ENCODE assay signal across 17 cellular contexts in the genomic region with DNA sequence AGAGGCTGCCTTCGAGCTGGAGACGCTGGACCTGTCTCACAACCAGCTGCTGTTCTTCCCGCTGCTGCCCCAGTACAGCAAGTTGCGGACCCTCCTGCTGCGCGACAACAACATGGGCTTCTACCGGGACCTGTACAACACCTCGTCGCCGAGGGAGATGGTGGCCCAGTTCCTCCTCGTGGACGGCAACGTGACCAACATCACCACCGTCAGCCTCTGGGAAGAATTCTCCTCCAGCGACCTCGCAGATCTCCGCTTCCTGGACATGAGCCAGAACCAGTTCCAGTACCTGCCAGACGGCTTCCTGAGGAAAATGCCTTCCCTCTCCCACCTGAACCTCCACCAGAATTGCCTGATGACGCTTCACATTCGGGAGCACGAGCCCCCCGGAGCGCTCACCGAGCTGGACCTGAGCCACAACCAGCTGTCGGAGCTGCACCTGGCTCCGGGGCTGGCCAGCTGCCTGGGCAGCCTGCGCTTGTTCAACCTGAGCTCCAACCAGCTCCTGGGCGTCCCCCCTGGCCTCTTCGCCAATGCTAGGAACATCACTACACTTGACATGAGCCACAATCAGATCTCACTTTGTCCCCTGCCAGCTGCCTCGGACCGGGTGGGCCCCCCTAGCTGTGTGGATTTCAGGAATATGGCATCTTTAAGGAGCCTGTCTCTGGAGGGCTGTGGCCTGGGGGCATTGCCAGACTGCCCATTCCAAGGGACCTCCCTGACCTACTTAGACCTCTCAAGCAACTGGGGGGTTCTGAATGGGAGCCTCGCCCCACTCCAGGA. TPM values are rescaled to one million over a fixed set of nuclear protein-coding genes. Genes with fewer than 3 reads are reported as not detected.
DNase-seq lines count a peak whose midpoint lies in the region; ATAC-seq and TF ChIP-seq lines count a peak whose summit lies in the region.
"Had no signal": no experiment of that assay in that cellular context is flagged by ENCODE, and none has a peak within 500 bp of the region (broad histone marks: within the 10 kb centered on the region; RNA-seq: fewer than 3 reads in every experiment).

No MANE protein-coding gene starts in this region.

- TF ChIP-seq POLR2A in vagina (IDR thresholded peaks at IDR 0.05): no peak

- intact Hi-C loops in CD14-positive monocyte (cut with micrococcal nuclease): no loop called here
- intact Hi-C loops in vagina (cut with DNase I): no loop called here

- no peak overlapping the region for H3K4me2 ChIP-seq in osteoblast (ENCODE audit: insufficient read depth, low read length)

- H3K36me3 Mint-ChIP-seq in CD14-positive monocyte: peaks cover 61 to 75% of the 10 kb centered on the region in 2 donors
- no peaks in the 10 kb centered on the region for H3K36me3 Mint-ChIP-seq in type B pancreatic cell

- H3K4me3 Mint-ChIP-seq in CD14-positive monocyte (no peak overlapping the region), type B pancreatic cell (no peak overlapping the region)
- H3K4me3 Mint-ChIP-seq: activated CD4-positive, alpha-beta memory T cell treated with anti-CD3 and anti-CD28 coated beads, Interleukin-2, amount 10 ng/mL, durations not matched to agents 7 days and 5 days; activated T-cell treated with anti-CD3 and anti-CD28 coated beads, Interleukin-2, amount 50 U/mL, for 72 hours; central memory CD8-positive, alpha-beta T cell; endodermal cell had no signal

- H3K79me2 ChIP-seq in osteoblast (ENCODE audit: insufficient read depth, low read length): no peaks in the 10 kb centered on the region

- no peak for TF ChIP-seq CTCF in CD14-positive monocyte (IDR thresholded peaks at IDR 0.05)
- no peak for TF ChIP-seq CTCF in foreskin keratinocyte (conservative IDR thresholded peaks at IDR 0.05)
- TF ChIP-seq CTCF in vagina (IDR thresholded peaks at IDR 0.05): no peak
- no peak for TF ChIP-seq CTCF in osteoblast (IDR thresholded peaks at IDR 0.05; ENCODE audit: extremely low read depth, low read depth, low read length)
- TF ChIP-seq CTCF in type B pancreatic cell (conservative IDR thresholded peaks at IDR 0.05): no peak

- peak; percentile 16 for ATAC-seq in foreskin keratinocyte
- ATAC-seq: activated T-cell treated with anti-CD3 and anti-CD28 coated beads, Interleukin-2, amount 50 U/mL, for 72 hours; left ventricle myocardium superior had no signal

- H3K9me3 Mint-ChIP-seq in CD14-positive monocyte (no peaks in the 10 kb centered on the region), type B pancreatic cell (no peaks in the 10 kb centered on the region)
- H3K9me3 Mint-ChIP-seq: activated CD4-positive, alpha-beta memory T cell treated with anti-CD3 and anti-CD28 coated beads, Interleukin-2, amount 10 ng/mL, durations not matched to agents 7 days and 5 days; activated T-cell treated with anti-CD3 and anti-CD28 coated beads, Interleukin-2, amount 50 U/mL, for 72 hours; central memory CD8-positive, alpha-beta T cell; endodermal cell had no signal

- H3K4me3 ChIP-seq in vagina: no peak overlapping the region
- no peak overlapping the region for H3K4me3 ChIP-seq in osteoblast (ENCODE audit: insufficient read depth, low read length)
- H3K4me3 ChIP-seq: ovary had no signal

- no peaks in the 10 kb centered on the region for H3K27me3 Mint-ChIP-seq in CD14-positive monocyte (ENCODE audit: low read depth in 3 of 3)
- H3K27me3 Mint-ChIP-seq in type B pancreatic cell: no peaks in the 10 kb centered on the region
- H3K27me3 Mint-ChIP-seq: activated CD4-positive, alpha-beta memory T cell treated with anti-CD3 and anti-CD28 coated beads, Interleukin-2, amount 10 ng/mL, durations not matched to agents 7 days and 5 days; central memory CD8-positive, alpha-beta T cell had no signal

- H3K27ac ChIP-seq in foreskin keratinocyte (no peak overlapping the region), vagina (no peak overlapping the region), osteoblast (ENCODE audit: low read depth, low read length) (no peak overlapping the region)
- H3K27ac ChIP-seq: ovary had no signal

- H3K4me1 Mint-ChIP-seq in CD14-positive monocyte: peaks cover 14% of the 10 kb centered on the region
- H3K4me1 Mint-ChIP-seq in type B pancreatic cell (ENCODE audit: unreplicated experiment): peaks cover 13% of the 10 kb centered on the region
- H3K4me1 Mint-ChIP-seq: central memory CD8-positive, alpha-beta T cell had no signal

- H3K27ac Mint-ChIP-seq in CD14-positive monocyte (peak overlapping the region in 4 of 7 donors; percentile 22 to 84 (median 56)), type B pancreatic cell (no peak overlapping the region)
- H3K27ac Mint-ChIP-seq: activated CD4-positive, alpha-beta memory T cell treated with anti-CD3 and anti-CD28 coated beads, Interleukin-2, amount 10 ng/mL, durations not matched to agents 7 days and 5 days; activated T-cell treated with anti-CD3 and anti-CD28 coated beads, Interleukin-2, amount 50 U/mL, for 72 hours; endodermal cell had no signal

- H3K36me3 ChIP-seq in vagina: no peaks in the 10 kb centered on the region
- no peaks in the 10 kb centered on the region for H3K36me3 ChIP-seq in osteoblast (ENCODE audit: insufficient read depth, low read length)
- H3K36me3 ChIP-seq: ovary had no signal

- H3K27me3 ChIP-seq in foreskin keratinocyte: peaks cover 10% of the 10 kb centered on the region
- H3K27me3 ChIP-seq in vagina: no peaks in the 10 kb centered on the region
- H3K27me3 ChIP-seq in osteoblast (ENCODE audit: insufficient read depth, low read length): peaks cover 4% of the 10 kb centered on the region
- H3K27me3 ChIP-seq: ovary had no signal

- DNase-seq in CD14-positive monocyte (ENCODE audit: low spot score): no peak
- DNase-seq in HT-29 (ENCODE audit: low spot score): peak; percentile 61
- peak; percentile 59 for DNase-seq in NCI-H345 treated with DMSO at 0.1 percent for 48 hours (lab: John Stamatoyannopoulos, UW; ENCODE audit: unreplicated experiment)
- peak in 1 of 2 donors; percentile 26 for DNase-seq in foreskin keratinocyte
- no peak for DNase-seq in amygdala (lab: John Stamatoyannopoulos, UW)
- no peak for DNase-seq in vagina (ENCODE audit: extremely low spot score in 2 of 2)
- no peak for DNase-seq in osteoblast (ENCODE audit: insufficient read length, low spot score, missing footprints)
- DNase-seq in type B pancreatic cell (ENCODE audit: extremely low spot score, unreplicated experiment): no peak
- DNase-seq: activated CD4-positive, alpha-beta memory T cell treated with anti-CD3 and anti-CD28 coated beads, Interleukin-2, amount 10 ng/mL, durations not matched to agents 7 days and 5 days; activated T-cell treated with anti-CD3 and anti-CD28 coated beads, Interleukin-2, amount 50 U/mL, for 72 hours; foreskin fibroblast; left ventricle myocardium superior; NCI-H1930; ovary; stimulated activated naive CD4-positive, alpha-beta T cell treated with Interleukin-2 at 50 U/mL for 16 hours had no signal

- H3K4me1 ChIP-seq in foreskin keratinocyte: no peaks in the 10 kb centered on the region
- no peaks in the 10 kb centered on the region for H3K4me1 ChIP-seq in vagina
- H3K4me1 ChIP-seq in osteoblast (ENCODE audit: insufficient read depth, low read length): peaks cover 3% of the 10 kb centered on the region

- H3K9me3 ChIP-seq in vagina: no peaks in the 10 kb centered on the region
- H3K9me3 ChIP-seq in osteoblast (ENCODE audit: low read depth, low read length): no peaks in the 10 kb centered on the region
- H3K9me3 ChIP-seq: ovary had no signal

- no peak overlapping the region for H2AFZ ChIP-seq in osteoblast (ENCODE audit: low read length)

- no peaks in the 10 kb centered on the region for H4K20me1 ChIP-seq in osteoblast (ENCODE audit: insufficient read depth, low read length)

RNA-seq across cellular contexts. Expression of a gene that starts 21.1 kb away (rescaled TPM):
- polyA plus RNA-seq in CD14-positive monocyte (1 to 10 TPM; 5.9 to 7.5 TPM), foreskin keratinocyte (0.12 and 0.19 TPM in 2 replicates)
- total RNA-seq in HT-29 (2014; rRNA removed; shearing (Covaris generic)): not detected in 2 replicates
- total RNA-seq in foreskin keratinocyte (0.03 and 0.11 TPM in 2 replicates), vagina (5.4 TPM), osteoblast (0.72 and 1.2 TPM in 2 replicates), type B pancreatic cell (ENCODE audit: low replicate concordance) (0.50 and 0.68 TPM in 2 replicates)

RNA-seq across cellular contexts. Expression of a gene that starts 51.5 kb away (rescaled TPM):
- polyA plus RNA-seq in CD14-positive monocyte (1 to 10 TPM; 2.7 to 3.2 TPM), foreskin keratinocyte (1.1 and 1.2 TPM in 2 replicates)
- total RNA-seq in HT-29 (2014; rRNA removed; shearing (Covaris generic)): 0.15 and 0.52 TPM in 2 replicates
- total RNA-seq in foreskin keratinocyte (1.9 and 2.4 TPM in 2 replicates), vagina (1.5 TPM), osteoblast (3.6 and 3.8 TPM in 2 replicates), type B pancreatic cell (ENCODE audit: low replicate concordance) (1.1 and 4.5 TPM in 2 replicates)

RNA-seq across cellular contexts. Expression of a gene that starts 51.6 kb away (rescaled TPM):
- 10 to 100 TPM; 29.8 to 44.9 TPM for polyA plus RNA-seq in CD14-positive monocyte
- 16.7 and 19.7 TPM in 2 replicates for total RNA-seq in HT-29 (2014; rRNA removed; shearing (Covaris generic))
- total RNA-seq in foreskin keratinocyte: 22.7 and 27.7 TPM in 2 replicates
- 15.8 and 20.9 TPM in 2 replicates for polyA plus RNA-seq in foreskin keratinocyte
- total RNA-seq in vagina: 31.9 TPM
- 19.2 and 26.8 TPM in 2 replicates for total RNA-seq in osteoblast
- total RNA-seq in type B pancreatic cell (ENCODE audit: low replicate concordance): 20.0 and 26.9 TPM in 2 replicates

Comparison
In these comparisons a context has a peak if more than half of its experiments do, and no peak if none do; other contexts are left out.
1. DNase-seq: peak in HT-29 (single experiment) and NCI-H345 treated with DMSO at 0.1 percent for 48 hours (single experiment); none in CD14-positive monocyte (single experiment), amygdala (0 of 56), vagina (0 of 2), osteoblast (single experiment) and type B pancreatic cell (single experiment).